Comparison of ENCODE assay signal across 8 cellular contexts in the genomic region with DNA sequence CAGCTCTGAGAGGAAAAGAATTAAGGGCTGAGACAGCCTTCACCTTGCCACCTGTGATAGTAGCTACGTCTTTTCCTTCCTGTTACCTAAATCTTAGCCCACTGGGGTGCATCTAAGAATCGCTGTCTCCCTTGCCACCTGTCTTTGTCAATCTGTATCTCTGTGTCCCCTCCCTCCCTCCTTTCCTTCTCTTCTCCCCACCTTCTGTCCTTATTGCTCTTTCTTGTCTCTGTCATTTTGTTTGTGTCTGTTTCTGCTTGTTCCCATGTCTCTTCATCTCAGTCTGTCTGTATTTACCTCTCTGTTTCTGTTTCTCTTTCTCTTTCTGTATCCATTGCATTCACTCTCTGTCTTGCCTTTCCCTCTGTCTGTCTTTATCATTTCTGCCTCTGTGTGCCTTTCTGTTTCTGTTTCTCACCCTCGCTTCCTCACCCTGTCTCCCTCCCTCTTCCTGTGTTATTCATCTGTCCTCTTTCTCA. TPM values are rescaled to one million over a fixed set of nuclear protein-coding genes. Genes with fewer than 3 reads are reported as not detected.
DNase-seq lines count a peak whose midpoint lies in the region; ATAC-seq and TF ChIP-seq lines count a peak whose summit lies in the region.

No MANE protein-coding gene starts in this region.

- no peaks in the 10 kb centered on the region for H3K36me3 Mint-ChIP-seq in Caco-2 (ENCODE audit: insufficient read depth, unreplicated experiment)

- DNase-seq in foreskin fibroblast = no peak
- DNase-seq in Caco-2 = no peak
- DNase-seq in posterior cingulate gyrus = no peak
- no peak for DNase-seq in NCI-H2081 (lab: John Stamatoyannopoulos, UW)

- no peaks in the 10 kb centered on the region for H3K36me3 ChIP-seq in duodenal mucosa (ENCODE audit: control insufficient read depth in 1 of 2, insufficient read depth in 2 of 2, low read length in 2 of 2)
- no peaks in the 10 kb centered on the region for H3K36me3 ChIP-seq in Caco-2 (ENCODE audit: control insufficient read depth, insufficient read depth, low read length)

- H3K27ac ChIP-seq in duodenal mucosa (ENCODE audit: low read depth, low read length) = no peak overlapping the region

- ATAC-seq in GM18499 (IDR thresholded peaks at IDR 0.05; ENCODE audit: insufficient read depth, unreplicated experiment) (peak; percentile 83), GM21390 (IDR thresholded peaks at IDR 0.05; ENCODE audit: unreplicated experiment) (peak; percentile 96), HG03354 (IDR thresholded peaks at IDR 0.05; ENCODE audit: poor library complexity, severe bottlenecking, unreplicated experiment) (peak; percentile 95)

- TF ChIP-seq CTCF in foreskin fibroblast (IDR thresholded peaks at IDR 0.05; ENCODE audit: low read depth, low read length) (no peak), Caco-2 (IDR thresholded peaks at IDR 0.05; ENCODE audit: insufficient read depth in 1 of 2, low read depth in 1 of 2, low read length in 1 of 2, severe bottlenecking in 1 of 2, unreplicated experiment in 1 of 2) (no peak)

- H3K9me3 ChIP-seq in duodenal mucosa (ENCODE audit: control insufficient read depth in 1 of 2, low read length in 2 of 2) (no peaks in the 10 kb centered on the region), Caco-2 (no peaks in the 10 kb centered on the region)

- H3K27me3 ChIP-seq in duodenal mucosa (ENCODE audit: control insufficient read depth in 1 of 2, insufficient read depth in 2 of 2, low read length in 2 of 2) (no peaks in the 10 kb centered on the region), Caco-2 (replicated peaks; ENCODE audit: control insufficient read depth, insufficient read depth, low read length) (no peaks in the 10 kb centered on the region)

- no peak overlapping the region for H3K27ac Mint-ChIP-seq in Caco-2 (ENCODE audit: unreplicated experiment)

- POLR2A ChIA-PET in Caco-2 (lab: Charles Lee) = no interaction called here

- H3K4me1 Mint-ChIP-seq in Caco-2 (ENCODE audit: low read depth, unreplicated experiment) = no peaks in the 10 kb centered on the region

- BruUV-seq in Caco-2 (replicated peaks; lab: Mats Ljungman, UMichigan) = no TSS peak

- H3K4me3 ChIP-seq in duodenal mucosa (ENCODE audit: low read depth in 1 of 2, low read length in 2 of 2) = peak overlapping the region; percentile 63 to 67
- no peak overlapping the region for H3K4me3 ChIP-seq in foreskin fibroblast (ENCODE audit: low read depth in 1 of 2, low read length in 2 of 2)
- no peak overlapping the region for H3K4me3 ChIP-seq in Caco-2 (ENCODE audit: low read depth, low read length)

- intact Hi-C loops in Caco-2 (cut with micrococcal nuclease; ENCODE audit: unreplicated experiment) (no loop called here), posterior cingulate gyrus (cut with DNase I) (no loop called here)

- H3K9me3 Mint-ChIP-seq in Caco-2 (ENCODE audit: unreplicated experiment) = no peaks in the 10 kb centered on the region

- H3K27me3 Mint-ChIP-seq in Caco-2 (ENCODE audit: insufficient read depth, unreplicated experiment) = no peaks in the 10 kb centered on the region

- no peak overlapping the region for H3K4me3 Mint-ChIP-seq in Caco-2 (ENCODE audit: unreplicated experiment)

- CTCF ChIA-PET in Caco-2 (lab: Charles Lee) = no interaction called here

- H3K9ac ChIP-seq in duodenal mucosa (ENCODE audit: low read depth in 1 of 2, low read length in 2 of 2) = peak overlapping the region; percentile 30 to 35

- peaks cover 6 to 9% of the 10 kb centered on the region in 2 donors for H3K4me1 ChIP-seq in duodenal mucosa (ENCODE audit: control insufficient read depth in 1 of 2, insufficient read depth in 2 of 2, low read length in 2 of 2)
- H3K4me1 ChIP-seq in Caco-2 = no peaks in the 10 kb centered on the region

RNA-seq across cellular contexts. Expression of a gene that starts 30.2 kb away (rescaled TPM):
- 0.16 and 0.28 TPM in 2 replicates for total RNA-seq in Caco-2 (2022)

Comparison
In these comparisons a context has a peak if more than half of its experiments do, and no peak if none do; other contexts are left out.
1. H3K4me3 ChIP-seq: peak in duodenal mucosa (2 of 2); none in foreskin fibroblast (0 of 2) and Caco-2 (single experiment).
2. Peak in every context shown above with its lines, with median percentiles within 50 percentile points of each other: ATAC-seq.